ENCODE assay signal across 7 cellular contexts in the genomic region with DNA sequence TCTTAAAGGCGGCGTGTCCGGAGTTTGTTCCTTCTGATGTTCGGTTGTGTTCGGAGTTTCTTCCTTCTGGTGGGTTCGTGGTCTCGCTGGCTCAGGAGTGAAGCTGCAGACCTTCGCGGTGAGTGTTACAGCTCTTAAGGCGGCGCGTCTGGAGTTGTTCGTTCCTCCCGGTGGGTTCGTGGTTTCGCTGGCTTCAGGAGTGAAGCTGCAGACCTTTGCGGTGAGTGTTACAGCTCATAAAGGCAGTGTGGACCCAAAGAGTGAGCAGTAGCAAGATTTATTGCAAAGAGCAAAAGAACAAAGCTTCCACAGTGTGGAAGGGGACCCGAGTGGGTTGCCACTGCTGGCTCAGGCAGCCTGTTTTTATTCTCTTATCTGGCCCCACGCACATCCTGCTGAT. TPM values are rescaled to one million over a fixed set of nuclear protein-coding genes. Genes with fewer than 3 reads are reported as not detected.
DNase-seq lines count a peak whose midpoint lies in the region; ATAC-seq, FAIRE-seq and TF ChIP-seq lines count a peak whose summit lies in the region.
"Not testable (repeated sequence)": the region's sequence is repeated elsewhere in the genome, so short reads cannot be mapped to it uniquely, and the experiment has no call there.

No MANE protein-coding gene starts in this region.

- not testable (repeated sequence) for H3K27me3 ChIP-seq in CD8-positive, alpha-beta T cell (ENCODE audit: insufficient read depth, low read length); astrocyte (ENCODE audit: insufficient read depth, low read length); lung (ENCODE audit: control insufficient read depth, insufficient read depth)

- H3K27me3 Mint-ChIP-seq in CD8-positive, alpha-beta T cell (ENCODE audit: low read depth); WTC11 (ENCODE audit: low read depth); astrocyte (ENCODE audit: low read depth, unreplicated experiment); progenitor cell of endocrine pancreas: not testable (repeated sequence)

- H3K27ac ChIP-seq in CD8-positive, alpha-beta T cell (ENCODE audit: low read depth, low read length); astrocyte (ENCODE audit: low read depth, low read length); lung (ENCODE audit: low read depth in 1 of 2, low read length in 1 of 2): not testable (repeated sequence)

- not testable (repeated sequence) for H3K4me3 ChIP-seq in CD8-positive, alpha-beta T cell (ENCODE audit: low read depth, low read length); astrocyte (ENCODE audit: insufficient read depth, low read depth, low read length); lung

- not testable (repeated sequence) for H3K4me2 ChIP-seq in astrocyte (ENCODE audit: low read length)

- ATAC-seq in CD8-positive, alpha-beta T cell; WTC11; lung (ENCODE audit: insufficient read depth, low FRiP score): not testable (repeated sequence)

- H3K9me3 Mint-ChIP-seq in CD8-positive, alpha-beta T cell; astrocyte (ENCODE audit: unreplicated experiment); progenitor cell of endocrine pancreas (ENCODE audit: low read depth): not testable (repeated sequence)
- peaks cover 10% of the 10 kb centered on the region for H3K9me3 Mint-ChIP-seq in WTC11

- CTCF ChIA-PET in CD8-positive, alpha-beta T cell (lab: Charles Lee); WTC11 (lab: Charles Lee): not testable (repeated sequence)

- peaks cover 87% of the 10 kb centered on the region for H4K20me1 ChIP-seq in astrocyte (ENCODE audit: insufficient read depth, low read length)

- DNase-seq in CD8-positive, alpha-beta T cell = peak in 1 of 7 experiments; percentile 15
- not testable (repeated sequence) for DNase-seq in WTC11 (ENCODE audit: low spot score); astrocyte (ENCODE audit: low read depth); progenitor cell of endocrine pancreas (ENCODE audit: low spot score, unreplicated experiment)
- DNase-seq in activated CD8-positive, alpha-beta memory T cell treated with anti-CD3 and anti-CD28 coated beads, Interleukin-2, amount 50 U/mL, for 4 hours = peak; percentile 33
- DNase-seq in activated effector memory CD4-positive, alpha-beta T cell treated with anti-CD3 and anti-CD28 coated beads, Interleukin-2, amount 50 U/mL, for 16 hours = peak; percentile 16
- DNase-seq in lung (ENCODE audit: low spot score) = peak; percentile 3

- POLR2A ChIA-PET in CD8-positive, alpha-beta T cell (lab: Charles Lee) = not testable (repeated sequence)
- POLR2A ChIA-PET in WTC11 (lab: Charles Lee) = interaction anchor here (0.7 kb wide), 1 partner anchor 536 kb away, joined by 4 read pairs; no protein-coding TSS in a partner anchor

- H3K79me2 ChIP-seq in astrocyte (ENCODE audit: insufficient read depth, low read length) = peaks cover 97% of the 10 kb centered on the region

- H3K4me3 Mint-ChIP-seq in CD8-positive, alpha-beta T cell = peak overlapping the region; percentile 59
- not testable (repeated sequence) for H3K4me3 Mint-ChIP-seq in WTC11; astrocyte (ENCODE audit: unreplicated experiment); progenitor cell of endocrine pancreas (ENCODE audit: low read depth)

- H2AFZ ChIP-seq in astrocyte (ENCODE audit: low read depth, low read length) = not testable (repeated sequence)

- intact Hi-C loops in CD8-positive, alpha-beta T cell (cut with DNase I, micrococcal nuclease) = loop anchor here in 1 of 2 experiments (2.0 kb wide), 1 partner anchor 19 kb away; the partner anchor contains the start of gene UBE2K

- H3K9me3 ChIP-seq in CD8-positive, alpha-beta T cell (ENCODE audit: low read length); astrocyte (ENCODE audit: insufficient read depth, low read depth, low read length); lung (ENCODE audit: control insufficient read depth in 2 of 2, insufficient read depth in 1 of 2, low read length in 1 of 2): not testable (repeated sequence)

- not testable (repeated sequence) for H3K9ac ChIP-seq in astrocyte (ENCODE audit: low read length)

- H3K27ac Mint-ChIP-seq in CD8-positive, alpha-beta T cell = peak overlapping the region; percentile 58
- peak overlapping the region; percentile 84 for H3K27ac Mint-ChIP-seq in WTC11
- peak overlapping the region; percentile 68 for H3K27ac Mint-ChIP-seq in astrocyte (ENCODE audit: unreplicated experiment)
- peak overlapping the region; percentile 38 for H3K27ac Mint-ChIP-seq in progenitor cell of endocrine pancreas

- peaks cover 66% of the 10 kb centered on the region for H3K4me1 Mint-ChIP-seq in CD8-positive, alpha-beta T cell (ENCODE audit: low read depth)
- not testable (repeated sequence) for H3K4me1 Mint-ChIP-seq in WTC11
- peaks cover 30% of the 10 kb centered on the region for H3K4me1 Mint-ChIP-seq in astrocyte (ENCODE audit: low read depth, unreplicated experiment)
- H3K4me1 Mint-ChIP-seq in progenitor cell of endocrine pancreas (ENCODE audit: low read depth) = peaks cover 16% of the 10 kb centered on the region

- not testable (repeated sequence) for H3K36me3 ChIP-seq in CD8-positive, alpha-beta T cell (ENCODE audit: insufficient read depth, low read length); astrocyte (ENCODE audit: insufficient read depth, low read length); lung (ENCODE audit: control insufficient read depth in 2 of 2, insufficient read depth in 2 of 2, low read length in 2 of 2)

- H3K4me1 ChIP-seq in CD8-positive, alpha-beta T cell (ENCODE audit: insufficient read depth, low read length) = peaks cover 27% of the 10 kb centered on the region
- not testable (repeated sequence) for H3K4me1 ChIP-seq in astrocyte (ENCODE audit: insufficient read depth, low read length)
- peaks cover 3 to 20% of the 10 kb centered on the region in 2 donors for H3K4me1 ChIP-seq in lung (ENCODE audit: control insufficient read depth in 2 of 2, insufficient read depth in 2 of 2, low read length in 2 of 2)

- WGBS in lung, 2 donors = 49 to 71% methylated on average over 17 to 19 of the region's 19 CpGs

- TF ChIP-seq CTCF in CD8-positive, alpha-beta T cell (IDR thresholded peaks at IDR 0.05); WTC11 (IDR thresholded peaks at IDR 0.05); astrocyte (IDR thresholded peaks at IDR 0.05; ENCODE audit: insufficient read depth, low read depth, low read length); lung (IDR thresholded peaks at IDR 0.05; ENCODE audit: control extremely low read depth, extremely low read depth); progenitor cell of endocrine pancreas (IDR thresholded peaks at IDR 0.05; ENCODE audit: unreplicated experiment): not testable (repeated sequence)

- peaks cover 30% of the 10 kb centered on the region for H3K36me3 Mint-ChIP-seq in CD8-positive, alpha-beta T cell
- H3K36me3 Mint-ChIP-seq in WTC11 (peaks cover 23% of the 10 kb centered on the region), astrocyte (ENCODE audit: low read depth, unreplicated experiment) (peaks cover 13% of the 10 kb centered on the region), progenitor cell of endocrine pancreas (ENCODE audit: insufficient read depth) (peaks cover 15% of the 10 kb centered on the region)

- not testable (repeated sequence) for FAIRE-seq in astrocyte (lab: Jason Lieb, UNC)

RNA-seq across cellular contexts. Expression of gene UBE2K, which starts 19.8 kb away (rescaled TPM):
- total RNA-seq in CD8-positive, alpha-beta T cell = 10 to 100 TPM; 33.1 to 35.8 TPM
- total RNA-seq in WTC11 (2021) (131 to 138 TPM (median 135 TPM) in 3 replicates), astrocyte (130 and 134 TPM in 2 replicates), lung (10 to 100 TPM; 35.2 to 54.6 TPM), progenitor cell of endocrine pancreas (105 and 110 TPM in 2 replicates)
- polyA plus RNA-seq in lung = 10 to 100 TPM; 32.1 to 34.8 TPM
